In genomic region chr21:42393443-42393950, GRCh38 we compare ENCODE assay signal across 22 cellular contexts. TPM values are rescaled to one million over a fixed set of nuclear protein-coding genes. Genes with fewer than 3 reads are reported as not detected.
DNase-seq lines count a peak whose midpoint lies in the region; ATAC-seq, FAIRE-seq and TF ChIP-seq lines count a peak whose summit lies in the region.
"Had no signal": no experiment of that assay in that cellular context is flagged by ENCODE, and none has a peak within 500 bp of the region (broad histone marks: within the 10 kb centered on the region; RNA-seq: fewer than 3 reads in every experiment).

No MANE protein-coding gene starts in this region.

- peak overlapping the region; percentile 23 to 92 (median 47) for H3K27ac Mint-ChIP-seq in CD4-positive, CD25-positive, alpha-beta regulatory T cell
- peak overlapping the region; percentile 1 to 90 (median 26) for H3K27ac Mint-ChIP-seq in CD8-positive, alpha-beta memory T cell
- H3K27ac Mint-ChIP-seq in central memory CD8-positive, alpha-beta T cell (ENCODE audit: low read depth), result peak overlapping the region; percentile 44
- H3K27ac Mint-ChIP-seq: CD14-positive monocyte; dendritic cell treated with granulocyte-macrophage colony-stimulating factor and Interleukin-4, amounts not matched to agents 40 ng/mL and 50 ng/mL, for 4 days; type B pancreatic cell had no signal

- no peaks in the 10 kb centered on the region for H3K27me3 Mint-ChIP-seq in CD4-positive, CD25-positive, alpha-beta regulatory T cell
- peaks cover 0 to 7% of the 10 kb centered on the region in 2 donors for H3K27me3 Mint-ChIP-seq in CD8-positive, alpha-beta memory T cell
- H3K27me3 Mint-ChIP-seq in central memory CD8-positive, alpha-beta T cell, result no peaks in the 10 kb centered on the region
- H3K27me3 Mint-ChIP-seq: type B pancreatic cell had no signal

- ATAC-seq in CD4-positive, CD25-positive, alpha-beta regulatory T cell (ENCODE audit: low read depth in 2 of 2), result no peak
- no peak for ATAC-seq in central memory CD8-positive, alpha-beta T cell (replicated peaks; ENCODE audit: extremely low read depth, poor library complexity, severe bottlenecking)
- no peak for ATAC-seq in GM18858 (IDR thresholded peaks at IDR 0.05; ENCODE audit: unreplicated experiment)
- ATAC-seq: body of pancreas had no signal

- peaks cover 10 to 52% (median 25%) of the 10 kb centered on the region in 4 donors for H3K4me1 Mint-ChIP-seq in CD4-positive, CD25-positive, alpha-beta regulatory T cell
- H3K4me1 Mint-ChIP-seq in CD8-positive, alpha-beta memory T cell, result peaks cover 32 to 51% (median 46%) of the 10 kb centered on the region in 3 donors
- peaks cover 19% of the 10 kb centered on the region for H3K4me1 Mint-ChIP-seq in central memory CD8-positive, alpha-beta T cell

- H3K36me3 ChIP-seq in CD4-positive, CD25-positive, alpha-beta regulatory T cell (ENCODE audit: control insufficient read depth, insufficient read depth, low read length), result no peaks in the 10 kb centered on the region
- H3K36me3 ChIP-seq in CD8-positive, alpha-beta memory T cell (ENCODE audit: insufficient read depth, low read length), result no peaks in the 10 kb centered on the region
- H3K36me3 ChIP-seq in SJSA1, result no peaks in the 10 kb centered on the region

- TF ChIP-seq CTCF in D721Med (IDR thresholded peaks at IDR 0.05; ENCODE audit: insufficient read depth, missing control alignments), result no peak

- peaks cover 18% of the 10 kb centered on the region for H3K4me1 ChIP-seq in CD4-positive, CD25-positive, alpha-beta regulatory T cell (ENCODE audit: control insufficient read depth, insufficient read depth, low read length, poor library complexity, severe bottlenecking)
- peaks cover 45% of the 10 kb centered on the region for H3K4me1 ChIP-seq in CD8-positive, alpha-beta memory T cell (ENCODE audit: insufficient read depth, low read length)
- H3K4me1 ChIP-seq in SJSA1 (replicated peaks), result peaks cover 23% of the 10 kb centered on the region

- POLR2A ChIA-PET in CD8-positive, alpha-beta memory T cell (lab: Charles Lee), result interaction anchor here (2.4 kb wide), 1 partner anchor 11 kb away, joined by 19 read pairs; the partner anchor contains the start of gene UBASH3A

- no peaks in the 10 kb centered on the region for H3K36me3 Mint-ChIP-seq in CD4-positive, CD25-positive, alpha-beta regulatory T cell
- H3K36me3 Mint-ChIP-seq in CD8-positive, alpha-beta memory T cell, result no peaks in the 10 kb centered on the region
- no peaks in the 10 kb centered on the region for H3K36me3 Mint-ChIP-seq in central memory CD8-positive, alpha-beta T cell (ENCODE audit: insufficient read depth)
- H3K36me3 Mint-ChIP-seq: CD14-positive monocyte, type B pancreatic cell had no signal

- no peaks in the 10 kb centered on the region for H3K9me3 Mint-ChIP-seq in CD4-positive, CD25-positive, alpha-beta regulatory T cell
- H3K9me3 Mint-ChIP-seq in CD8-positive, alpha-beta memory T cell, result no peaks in the 10 kb centered on the region
- H3K9me3 Mint-ChIP-seq in central memory CD8-positive, alpha-beta T cell, result no peaks in the 10 kb centered on the region
- H3K9me3 Mint-ChIP-seq: dendritic cell treated with granulocyte-macrophage colony-stimulating factor and Interleukin-4, amounts not matched to agents 40 ng/mL and 50 ng/mL, for 4 days; type B pancreatic cell had no signal

- CTCF ChIA-PET in CD8-positive, alpha-beta memory T cell (lab: Charles Lee), result interaction anchor here (1.1 to 2.5 kb wide), 3 partner anchors 11 to 55 kb away, joined by 3 to 12 read pairs (median 5); partner anchors contain the start of gene UBASH3A

- no peak for DNase-seq in CD4-positive, CD25-positive, alpha-beta regulatory T cell
- DNase-seq in CD8-positive, alpha-beta memory T cell, result no peak
- no peak for DNase-seq in SJSA1 (ENCODE audit: low read depth in 1 of 2, low spot score in 2 of 2)
- DNase-seq in central memory CD8-positive, alpha-beta T cell (ENCODE audit: low spot score in 2 of 2), result no peak
- no peak for DNase-seq in A172 (ENCODE audit: low spot score)
- no peak for DNase-seq in D721Med (ENCODE audit: insufficient read length, low spot score)
- DNase-seq in DMS153 (lab: John Stamatoyannopoulos, UW), result no peak
- DNase-seq: activated CD4-positive, CD25-positive, alpha-beta regulatory T cell treated with anti-CD3 and anti-CD28 coated beads, Interleukin-2, amount 50 U/mL, for 72 hours; body of pancreas; EL; Kasumi-1; NCI-H2171; NK-92 treated with Interleukin-12 subunit alpha and Interleukin-12 subunit beta, amount 100 ng/mL, for 24 hours; small intestine had no signal

- no peaks in the 10 kb centered on the region for H3K27me3 ChIP-seq in CD4-positive, CD25-positive, alpha-beta regulatory T cell (ENCODE audit: control insufficient read depth, insufficient read depth, low read length)
- no peaks in the 10 kb centered on the region for H3K27me3 ChIP-seq in CD8-positive, alpha-beta memory T cell (ENCODE audit: insufficient read depth, low read length, poor library complexity, severe bottlenecking)
- H3K27me3 ChIP-seq in SJSA1 (replicated peaks), result no peaks in the 10 kb centered on the region
- H3K27me3 ChIP-seq: body of pancreas had no signal

- H3K4me3 Mint-ChIP-seq in CD4-positive, CD25-positive, alpha-beta regulatory T cell, result peak overlapping the region; percentile 16 to 51 (median 38)
- peak overlapping the region; percentile 1 to 78 (median 33) for H3K4me3 Mint-ChIP-seq in CD8-positive, alpha-beta memory T cell
- peak overlapping the region; percentile 17 for H3K4me3 Mint-ChIP-seq in central memory CD8-positive, alpha-beta T cell
- H3K4me3 Mint-ChIP-seq: dendritic cell treated with granulocyte-macrophage colony-stimulating factor and Interleukin-4, amounts not matched to agents 40 ng/mL and 50 ng/mL, for 4 days; type B pancreatic cell had no signal

- no peak for FAIRE-seq in D721Med (lab: Jason Lieb, UNC)
- FAIRE-seq: small intestine had no signal

- H3K4me3 ChIP-seq in CD4-positive, CD25-positive, alpha-beta regulatory T cell (ENCODE audit: low read depth, low read length), result peak overlapping the region; percentile 59
- no peak overlapping the region for H3K4me3 ChIP-seq in CD8-positive, alpha-beta memory T cell (ENCODE audit: low read length)
- no peak overlapping the region for H3K4me3 ChIP-seq in SJSA1
- H3K4me3 ChIP-seq: body of pancreas had no signal

- H3K27ac ChIP-seq in CD4-positive, CD25-positive, alpha-beta regulatory T cell (ENCODE audit: insufficient read depth, low read length, poor library complexity, severe bottlenecking), result peak overlapping the region; percentile 41
- H3K27ac ChIP-seq in CD8-positive, alpha-beta memory T cell (ENCODE audit: low read depth, low read length), result no peak overlapping the region
- H3K27ac ChIP-seq in SJSA1, result peak overlapping the region; percentile 14; the same call in 1 of the 2 replicates
- H3K27ac ChIP-seq: body of pancreas, epithelial cell of prostate had no signal

- H3K9me3 ChIP-seq in CD4-positive, CD25-positive, alpha-beta regulatory T cell (ENCODE audit: control insufficient read depth in 2 of 2, low read length in 2 of 2), result no peaks in the 10 kb centered on the region
- no peaks in the 10 kb centered on the region for H3K9me3 ChIP-seq in CD8-positive, alpha-beta memory T cell (ENCODE audit: low read length)
- no peaks in the 10 kb centered on the region for H3K9me3 ChIP-seq in SJSA1 (replicated peaks)
- H3K9me3 ChIP-seq: body of pancreas had no signal

RNA-seq across cellular contexts. Expression of gene TMPRSS3, which starts 2.4 kb away (rescaled TPM):
- 4.0 TPM for total RNA-seq in CD4-positive, CD25-positive, alpha-beta regulatory T cell
- 1 to 10 TPM; 1.1 to 2.4 (median 2.2) TPM for polyA plus RNA-seq in CD4-positive, CD25-positive, alpha-beta regulatory T cell
- 10 to 100 TPM; 19.6 to 20.4 TPM for total RNA-seq in CD8-positive, alpha-beta memory T cell
- polyA plus RNA-seq in CD8-positive, alpha-beta memory T cell, result 2.0 TPM
- total RNA-seq in SJSA1 (2014; rRNA removed; shearing (Covaris generic)), result 0.45 TPM in 1 of 2 replicates, not detected in the other
- 0.12 TPM in 1 of 2 replicates, not detected in the other for total RNA-seq in A172 (2014; rRNA removed; shearing (Covaris generic))
- total RNA-seq: posterior vena cava had no signal

RNA-seq across cellular contexts. Expression of gene UBASH3A, which starts 10.2 kb away (rescaled TPM):
- 56.0 TPM for total RNA-seq in CD4-positive, CD25-positive, alpha-beta regulatory T cell
- polyA plus RNA-seq in CD4-positive, CD25-positive, alpha-beta regulatory T cell, result 10 to 100 TPM; 36.2 to 52.6 (median 44.4) TPM
- 10 to 100 TPM; 36.4 to 38.7 TPM for total RNA-seq in CD8-positive, alpha-beta memory T cell
- polyA plus RNA-seq in CD8-positive, alpha-beta memory T cell, result 55.1 TPM
- not detected in 2 replicates for total RNA-seq in SJSA1 (2014; rRNA removed; shearing (Covaris generic))
- total RNA-seq in A172 (2014; rRNA removed; shearing (Covaris generic)), result not detected in 2 replicates
- polyA plus RNA-seq: CD14-positive monocyte had no signal

RNA-seq across cellular contexts. Expression of gene TFF1, which starts 27.2 kb away (rescaled TPM):
- not detected for total RNA-seq in CD4-positive, CD25-positive, alpha-beta regulatory T cell
- not detected for polyA plus RNA-seq in CD4-positive, CD25-positive, alpha-beta regulatory T cell
- not detected for total RNA-seq in CD8-positive, alpha-beta memory T cell
- polyA plus RNA-seq in CD8-positive, alpha-beta memory T cell, result not detected
- not detected in 2 replicates for total RNA-seq in SJSA1 (2014; rRNA removed; shearing (Covaris generic))
- not detected in 2 replicates for total RNA-seq in A172 (2014; rRNA removed; shearing (Covaris generic))
- total RNA-seq: lower leg skin; posterior vena cava; T-helper 2 cell treated with Interferon-gamma antibody and Interleukin-4, amounts not matched to agents 100 ng/mL and 5 ng/mL, for 36 hours had no signal
- polyA plus RNA-seq: CD14-positive monocyte had no signal

RNA-seq across cellular contexts. Expression of gene TFF2, which starts 42.7 kb away (rescaled TPM):
- not detected for total RNA-seq in CD4-positive, CD25-positive, alpha-beta regulatory T cell
- not detected for polyA plus RNA-seq in CD4-positive, CD25-positive, alpha-beta regulatory T cell
- total RNA-seq in CD8-positive, alpha-beta memory T cell, result not detected
- polyA plus RNA-seq in CD8-positive, alpha-beta memory T cell, result not detected
- not detected in 2 replicates for total RNA-seq in SJSA1 (2014; rRNA removed; shearing (Covaris generic))
- not detected in 2 replicates for total RNA-seq in A172 (2014; rRNA removed; shearing (Covaris generic))
- total RNA-seq: lower leg skin; posterior vena cava; T-helper 2 cell treated with Interferon-gamma antibody and Interleukin-4, amounts not matched to agents 100 ng/mL and 5 ng/mL, for 36 hours had no signal
- polyA plus RNA-seq: CD14-positive monocyte had no signal

Comparison
In these comparisons a context has a peak if more than half of its experiments do, and no peak if none do; other contexts are left out.
1. RNA of gene UBASH3A, which starts 10.2 kb away (total RNA-seq): 56.0 TPM in CD4-positive, CD25-positive, alpha-beta regulatory T cell (single experiment) and 36.4 to 38.7 TPM in CD8-positive, alpha-beta memory T cell; not detected in SJSA1 and not detected in A172; every median in the first group is over 10 times any median in the second.
2. Peak in every context shown above with its lines, with median percentiles within 50 percentile points of each other: H3K27ac Mint-ChIP-seq and H3K4me3 Mint-ChIP-seq.